ENCODE assay signal across 8 cellular contexts in genomic region chr15:68055224-68055705, GRCh38. TPM values are rescaled to one million over a fixed set of nuclear protein-coding genes. Genes with fewer than 3 reads are reported as not detected.
DNase-seq lines count a peak whose midpoint lies in the region; ATAC-seq and TF ChIP-seq lines count a peak whose summit lies in the region.

No MANE protein-coding gene starts in this region.

- DNase-seq in ACHN (peak; percentile 63), HT1080 (ENCODE audit: low read depth) (peak; percentile 51), T-helper 1 cell (peak in 4 of 5 donors; percentile 20 to 68 (median 38)), ascending aorta (ENCODE audit: low spot score in 2 of 2) (no peak), cerebellum (ENCODE audit: low spot score) (no peak)

- H3K4me3 ChIP-seq in ascending aorta (peak overlapping the region; percentile 79 to 99), iPS-11a (ENCODE audit: low read depth, low read length) (peak overlapping the region; percentile 81), skeletal muscle tissue (ENCODE audit: low read length in 3 of 3) (peak overlapping the region; percentile 77 to 89 (median 83))

- H3K27me3 ChIP-seq in ascending aorta (no peaks in the 10 kb centered on the region), skeletal muscle tissue (ENCODE audit: control insufficient read depth in 3 of 3, insufficient read depth in 3 of 3, low read length in 3 of 3) (no peaks in the 10 kb centered on the region)

- TF ChIP-seq CTCF in ascending aorta (IDR thresholded peaks at IDR 0.05) = no peak

- H3K36me3 ChIP-seq in ascending aorta (no peaks in the 10 kb centered on the region), skeletal muscle tissue (ENCODE audit: control insufficient read depth in 3 of 3, insufficient read depth in 3 of 3, low read length in 3 of 3) (no peaks in the 10 kb centered on the region)

- intact Hi-C loops in ascending aorta (cut with DNase I) = loop anchor here (1.0 to 10.0 kb wide), 3 partner anchors 90 to 215 kb away; partner anchors contain the start of gene RNU6-1

- peak overlapping the region; percentile 87 to 89 (median 87) for H3K9ac ChIP-seq in skeletal muscle tissue (ENCODE audit: low read depth in 1 of 3, low read length in 3 of 3)

- in situ Hi-C loops in ACHN (cut with HindIII; ENCODE audit: low pct_ligation_motif_present, low pct_unique_long_range_greater_than_20kb, low sequenced_read_pairs) = no loop called here

- peak; percentile 51 for ATAC-seq in GM19043 (IDR thresholded peaks at IDR 0.05; ENCODE audit: low read depth, unreplicated experiment)

- H3K9me3 ChIP-seq in ascending aorta (no peaks in the 10 kb centered on the region), skeletal muscle tissue (ENCODE audit: control insufficient read depth in 3 of 3, low read length in 3 of 3) (no peaks in the 10 kb centered on the region)

- peaks cover 0 to 6% of the 10 kb centered on the region in 2 donors for H3K4me1 ChIP-seq in ascending aorta
- H3K4me1 ChIP-seq in skeletal muscle tissue (ENCODE audit: control insufficient read depth in 3 of 3, insufficient read depth in 3 of 3, low read length in 3 of 3) = peaks cover 11 to 17% (median 13%) of the 10 kb centered on the region in 3 donors

- H3K27ac ChIP-seq in ascending aorta (peak overlapping the region; percentile 83 to 92), skeletal muscle tissue (ENCODE audit: low read depth, low read length) (peak overlapping the region; percentile 91)

RNA-seq across cellular contexts. Expression of gene PIAS1, which starts 1.1 kb away (rescaled TPM):
- 8.1 and 22.7 TPM in 2 replicates for total RNA-seq in HT1080 (2014; rRNA removed; shearing (Covaris generic))
- polyA plus RNA-seq in HT1080 (2015; cell fraction: cytosol; rRNA removed) = 14.3 and 15.2 TPM in 2 replicates
- polyA plus RNA-seq in HT1080 (2015; cell fraction: nucleus; rRNA removed) = 29.5 and 31.4 TPM in 2 replicates
- 17.1 TPM for total RNA-seq in ascending aorta
- 15.7 TPM for total RNA-seq in skeletal muscle tissue
- total RNA-seq in cerebellum = 56.4 TPM

Comparison
In these comparisons a context has a peak if more than half of its experiments do, and no peak if none do; other contexts are left out.
1. DNase-seq: peak in ACHN (single experiment), HT1080 (single experiment) and T-helper 1 cell (4 of 5); none in ascending aorta (0 of 2) and cerebellum (single experiment).
2. Peak in every context shown above with its lines, with median percentiles within 50 percentile points of each other: H3K4me3 ChIP-seq.